In the genomic region with DNA sequence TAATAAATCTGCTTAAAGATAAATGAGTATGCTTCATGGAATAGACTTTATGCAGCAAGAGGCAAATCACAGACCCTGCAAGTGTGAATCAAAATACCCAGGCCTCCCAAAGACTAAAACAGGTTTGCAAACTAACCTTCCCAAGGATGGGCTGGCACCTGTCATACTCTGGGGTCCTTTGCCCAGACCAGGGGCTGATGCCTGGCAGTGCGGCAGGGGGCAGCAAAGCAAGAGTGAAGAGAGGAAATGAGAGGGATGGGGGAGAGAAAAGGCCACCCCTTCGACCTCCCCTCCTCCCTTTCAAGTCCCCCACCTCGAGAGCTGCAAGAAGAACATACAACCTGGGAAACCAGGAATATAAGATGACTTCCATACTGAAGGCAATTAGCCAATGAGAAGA, we compare ENCODE assay signal across 16 cellular contexts. TPM values are rescaled to one million over a fixed set of nuclear protein-coding genes. Genes with fewer than 3 reads are reported as not detected.
DNase-seq lines count a peak whose midpoint lies in the region; ATAC-seq and TF ChIP-seq lines count a peak whose summit lies in the region.
"Had no signal": no experiment of that assay in that cellular context is flagged by ENCODE, and none has a peak within 500 bp of the region (broad histone marks: within the 10 kb centered on the region; RNA-seq: fewer than 3 reads in every experiment).

No MANE protein-coding gene starts in this region.

- no peak for TF ChIP-seq EP300 in esophagus muscularis mucosa (IDR thresholded peaks at IDR 0.05)

- H3K27ac ChIP-seq in mammary epithelial cell (ENCODE audit: insufficient read depth, low read depth, low read length) (no peak overlapping the region), esophagus muscularis mucosa (replicated peaks in 1 of 4) (peak overlapping the region; percentile 65 to 82 (median 74)), muscle layer of duodenum (ENCODE audit: low read length) (peak overlapping the region; percentile 21)
- H3K27ac ChIP-seq: SK-N-MC, tibial artery had no signal

- H3K9ac ChIP-seq in mammary epithelial cell (ENCODE audit: insufficient read depth, low read length), result no peak overlapping the region

- TF ChIP-seq CTCF in MCF 10A (IDR thresholded peaks at IDR 0.05; ENCODE audit: unreplicated experiment), result no peak
- TF ChIP-seq CTCF in mammary epithelial cell (conservative IDR thresholded peaks at IDR 0.05 in 1 of 2, IDR thresholded peaks at IDR 0.05 in 1 of 2; ENCODE audit: extremely low read depth in 1 of 2, insufficient read depth in 1 of 2, low read depth in 1 of 2, low read length in 2 of 2), result no peak
- TF ChIP-seq CTCF in esophagus muscularis mucosa (IDR thresholded peaks at IDR 0.05), result no peak
- no peak for TF ChIP-seq CTCF in type B pancreatic cell (conservative IDR thresholded peaks at IDR 0.05)

- H3K79me2 ChIP-seq in mammary epithelial cell (ENCODE audit: insufficient read depth, low read length), result no peaks in the 10 kb centered on the region

- H3K9me3 ChIP-seq in mammary epithelial cell (replicated peaks; ENCODE audit: insufficient read depth, low read length) (no peaks in the 10 kb centered on the region), esophagus muscularis mucosa (peaks cover 0 to 4% (median 0%) of the 10 kb centered on the region in 4 donors), muscle layer of duodenum (ENCODE audit: control insufficient read depth in 1 of 2, low read length in 2 of 2) (no peaks in the 10 kb centered on the region)
- H3K9me3 ChIP-seq: MG63, tibial artery had no signal

- H3K27me3 Mint-ChIP-seq in MCF 10A (ENCODE audit: insufficient read depth, unreplicated experiment) (no peaks in the 10 kb centered on the region), type B pancreatic cell (no peaks in the 10 kb centered on the region)

- dilution Hi-C loops in mammary epithelial cell (cut with HindIII; ENCODE audit: low sequenced_read_pairs), result no loop called here

- CTCF ChIA-PET in MCF 10A (lab: Yijun Ruan, JAX), result interaction anchor here (0.6 to 0.8 kb wide), 3 partner anchors 21 to 597 kb away, joined by 3 to 5 read pairs (median 3); no protein-coding TSS in a partner anchor
- CTCF ChIA-PET in mammary epithelial cell (lab: Charles Lee; ENCODE audit: low non-redundant PET), result no interaction called here

- no peak overlapping the region for H3K4me3 ChIP-seq in mammary epithelial cell (replicated peaks in 1 of 3; ENCODE audit: insufficient read depth in 1 of 3, low read depth in 2 of 3, low read length in 3 of 3)
- H3K4me3 ChIP-seq in esophagus muscularis mucosa, result no peak overlapping the region
- H3K4me3 ChIP-seq in muscle layer of duodenum (ENCODE audit: low read depth in 1 of 2, low read length in 2 of 2), result no peak overlapping the region
- H3K4me3 ChIP-seq: MG63, SK-N-MC, tibial artery had no signal

- peaks cover 10% of the 10 kb centered on the region for H3K4me1 ChIP-seq in mammary epithelial cell (ENCODE audit: insufficient read depth, low read length)
- peaks cover 20 to 40% (median 35%) of the 10 kb centered on the region in 4 donors for H3K4me1 ChIP-seq in esophagus muscularis mucosa
- peaks cover 0 to 23% of the 10 kb centered on the region in 2 donors for H3K4me1 ChIP-seq in muscle layer of duodenum (ENCODE audit: control insufficient read depth in 1 of 2, insufficient read depth in 2 of 2, low read length in 2 of 2)

- no peak for TF ChIP-seq POLR2A in esophagus muscularis mucosa (IDR thresholded peaks at IDR 0.05; ENCODE audit: low read depth)

- no TSS peak for BruUV-seq in MCF 10A (replicated peaks; lab: Mats Ljungman, UMichigan)
- BruUV-seq in mammary epithelial cell (replicated peaks; lab: Mats Ljungman, UMichigan), result no TSS peak

- no peaks in the 10 kb centered on the region for H3K36me3 ChIP-seq in mammary epithelial cell (ENCODE audit: insufficient read depth, low read length)
- H3K36me3 ChIP-seq in esophagus muscularis mucosa, result no peaks in the 10 kb centered on the region
- H3K36me3 ChIP-seq in muscle layer of duodenum (ENCODE audit: control insufficient read depth in 1 of 2, insufficient read depth in 2 of 2, low read length in 2 of 2), result no peaks in the 10 kb centered on the region
- H3K36me3 ChIP-seq: tibial artery had no signal

- H3K9me3 Mint-ChIP-seq in MCF 10A (ENCODE audit: unreplicated experiment), result peaks cover 7% of the 10 kb centered on the region
- peaks cover 3% of the 10 kb centered on the region for H3K9me3 Mint-ChIP-seq in type B pancreatic cell

- peak overlapping the region; percentile 4 for H3K27ac Mint-ChIP-seq in MCF 10A (ENCODE audit: low read depth, unreplicated experiment)
- H3K27ac Mint-ChIP-seq in type B pancreatic cell, result no peak overlapping the region

- ATAC-seq in HG02884 (IDR thresholded peaks at IDR 0.05; ENCODE audit: unreplicated experiment), result no peak

- POLR2A ChIA-PET in MCF 10A (lab: Yijun Ruan, JAX), result no interaction called here

- H2AFZ ChIP-seq in mammary epithelial cell (ENCODE audit: low read depth, low read length), result no peak overlapping the region

- H3K4me1 Mint-ChIP-seq in MCF 10A (ENCODE audit: insufficient read depth, unreplicated experiment), result peaks cover 8% of the 10 kb centered on the region
- peaks cover 46% of the 10 kb centered on the region for H3K4me1 Mint-ChIP-seq in type B pancreatic cell (ENCODE audit: unreplicated experiment)

- DNase-seq in MCF 10A (ENCODE audit: unreplicated experiment) (no peak), mammary epithelial cell (no peak), esophagus muscularis mucosa (ENCODE audit: extremely low spot score) (peak; percentile 53), type B pancreatic cell (ENCODE audit: extremely low spot score, unreplicated experiment) (peak; percentile 51), activated gamma-delta T cell treated with Interleukin-2 at 50 U/mL for 16 hours (no peak), amniotic stem cell (lab: John Stamatoyannopoulos, UW) (no peak)
- DNase-seq: activated CD4-positive, CD25-positive, alpha-beta regulatory T cell; CD4-positive, CD25-positive, alpha-beta regulatory T cell; central memory CD4-positive, alpha-beta T cell; DMS79; MG63; T-helper 9 cell had no signal

- H4K20me1 ChIP-seq in mammary epithelial cell (ENCODE audit: insufficient read depth, low read length), result no peaks in the 10 kb centered on the region

- in situ Hi-C loops in mammary epithelial cell (cut with MboI; ENCODE audit: low sequenced_read_pairs in 2 of 2), result no loop called here

- H3K4me3 Mint-ChIP-seq in MCF 10A (ENCODE audit: unreplicated experiment), result no peak overlapping the region
- no peak overlapping the region for H3K4me3 Mint-ChIP-seq in type B pancreatic cell
- H3K4me3 Mint-ChIP-seq: CD4-positive, CD25-positive, alpha-beta regulatory T cell had no signal

- H3K36me3 Mint-ChIP-seq in MCF 10A (ENCODE audit: insufficient read depth, unreplicated experiment) (peaks cover 6% of the 10 kb centered on the region), type B pancreatic cell (peaks cover 28% of the 10 kb centered on the region)

- intact Hi-C loops in MCF 10A (cut with micrococcal nuclease), result no loop called here
- intact Hi-C loops in mammary epithelial cell (cut with micrococcal nuclease), result no loop called here
- intact Hi-C loops in esophagus muscularis mucosa (cut with DNase I), result no loop called here

- no peaks in the 10 kb centered on the region for H3K27me3 ChIP-seq in mammary epithelial cell (ENCODE audit: insufficient read depth, low read length)
- no peaks in the 10 kb centered on the region for H3K27me3 ChIP-seq in esophagus muscularis mucosa
- no peaks in the 10 kb centered on the region for H3K27me3 ChIP-seq in muscle layer of duodenum (ENCODE audit: low read depth, low read length)
- H3K27me3 ChIP-seq: MG63, tibial artery had no signal

- H3K4me2 ChIP-seq in mammary epithelial cell (ENCODE audit: insufficient read depth, low read depth, low read length), result no peak overlapping the region

- 100% methylated on average over 3 of the region's 3 CpGs for WGBS in mammary epithelial cell (ENCODE audit: low coverage, missing lambda C conversion rate)
- WGBS in esophagus muscularis mucosa, result 75% methylated on average over 3 of the region's 3 CpGs

RNA-seq across cellular contexts. Expression of a gene that starts 31.8 kb away (rescaled TPM):
- total RNA-seq in MCF 10A (2022) (10.0 and 10.9 TPM in 2 replicates), mammary epithelial cell (10 to 100 TPM; 12.3 to 15.6 TPM), esophagus muscularis mucosa (10 to 100 TPM in 3 of 4 donors, 1 to 10 TPM in 1; 8.8 to 18.5 (median 13.9) TPM), type B pancreatic cell (ENCODE audit: low replicate concordance) (10.4 and 27.0 TPM in 2 replicates)
- 12.5 TPM for polyA plus RNA-seq in mammary epithelial cell
- 10.2 TPM for polyA minus RNA-seq in mammary epithelial cell

Comparison
In these comparisons a context has a peak if more than half of its experiments do, and no peak if none do; other contexts are left out.
1. DNase-seq: peak in esophagus muscularis mucosa (single experiment) and type B pancreatic cell (single experiment); none in MCF 10A (single experiment), mammary epithelial cell (single experiment), activated gamma-delta T cell treated with Interleukin-2 at 50 U/mL for 16 hours (single experiment) and amniotic stem cell (single experiment).